11 cellular contexts compared by ENCODE assay signal in the genomic region with DNA sequence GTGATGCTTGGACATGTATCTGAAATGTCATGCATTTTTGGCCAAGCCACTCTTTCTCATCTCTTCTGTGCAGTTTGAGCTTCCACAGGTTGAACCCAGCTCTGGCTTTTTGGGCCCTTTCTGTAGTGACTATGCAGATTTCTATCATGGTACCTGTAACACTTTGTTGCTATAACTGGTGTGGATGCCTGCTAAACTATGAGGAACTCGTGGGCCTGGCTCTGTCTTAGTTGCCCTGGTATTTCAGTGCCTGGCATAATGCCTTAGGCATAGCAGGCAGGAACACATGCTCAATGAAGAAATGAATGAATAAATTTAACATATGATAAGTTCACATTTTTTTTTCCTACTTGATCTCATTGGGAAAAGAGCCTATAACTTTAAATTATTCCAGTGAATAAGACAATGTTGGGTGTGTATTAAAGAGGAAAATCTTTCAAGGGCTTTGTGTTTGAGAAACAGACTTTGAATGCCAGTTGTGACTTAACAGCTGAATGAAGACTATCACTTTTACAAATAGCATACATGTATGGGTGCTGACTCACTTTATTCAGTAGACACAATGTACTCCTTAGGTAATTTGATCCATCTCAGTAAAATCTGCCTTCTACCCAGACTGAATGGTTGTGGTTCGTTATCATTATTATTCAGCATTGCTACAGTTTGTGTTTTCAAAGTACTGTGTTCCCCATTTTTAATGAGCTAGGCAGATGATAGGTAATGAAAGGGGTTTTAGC.
DNase-seq lines count a peak whose midpoint lies in the region; ATAC-seq and TF ChIP-seq lines count a peak whose summit lies in the region.
"Had no signal": no experiment of that assay in that cellular context is flagged by ENCODE, and none has a peak within 500 bp of the region (broad histone marks: within the 10 kb centered on the region; RNA-seq: fewer than 3 reads in every experiment).

No MANE protein-coding gene starts in this region.

- in situ Hi-C loops in gastrocnemius medialis (cut with MboI; ENCODE audit: low sequenced_read_pairs in 4 of 4) = no loop called here

- TF ChIP-seq CTCF in fibroblast of mammary gland (conservative IDR thresholded peaks at IDR 0.05; ENCODE audit: control insufficient read depth, insufficient read depth, low read depth, low read length) = no peak
- no peak for TF ChIP-seq CTCF in gastrocnemius medialis (IDR thresholded peaks at IDR 0.05 in 4 of 5, conservative IDR thresholded peaks at IDR 0.05 in 1 of 5)

- intact Hi-C loops in gastrocnemius medialis (cut with DNase I; ENCODE audit: low total_unique reads) = no loop called here

- no peak overlapping the region for H3K4me3 ChIP-seq in fibroblast of mammary gland (ENCODE audit: control insufficient read depth, low read depth, low read length)
- no peak overlapping the region for H3K4me3 ChIP-seq in gastrocnemius medialis

- DNase-seq in HCEC 1CT (peak; percentile 95), fibroblast of mammary gland (ENCODE audit: low read depth) (peak; percentile 91), gastrocnemius medialis (peak; percentile 51 to 63), islet precursor cell (no peak), D341Med (ENCODE audit: low spot score) (no peak), HUDEP-2 (lab: John Stamatoyannopoulos, UW; ENCODE audit: unreplicated experiment in 76 of 76) (no peak)
- DNase-seq: activated CD4-positive, alpha-beta T cell treated with anti-CD3 and anti-CD28 coated beads, Interleukin-2, amount 50 U/mL, for 1 hour; MV-4-11; naive thymus-derived CD4-positive, alpha-beta T cell had no signal

- peaks cover 42 to 48% of the 10 kb centered on the region in 2 donors for H3K4me1 ChIP-seq in gastrocnemius medialis

- no peaks in the 10 kb centered on the region for H3K36me3 ChIP-seq in gastrocnemius medialis

- H3K27me3 ChIP-seq in gastrocnemius medialis = no peaks in the 10 kb centered on the region

- peak; percentile 97 for ATAC-seq in SK-N-SH treated with all-trans-retinoic acid at 6 μM for 48 hours
- ATAC-seq in gastrocnemius medialis = peak; percentile 92 to 96
- no peak for ATAC-seq in GM18517 (IDR thresholded peaks at IDR 0.05; ENCODE audit: unreplicated experiment)
- ATAC-seq: naive thymus-derived CD4-positive, alpha-beta T cell had no signal

- H3K9me3 ChIP-seq in gastrocnemius medialis = no peaks in the 10 kb centered on the region

- H3K27ac ChIP-seq in gastrocnemius medialis = peak overlapping the region; percentile 75 to 85 (median 82)

- no peak for TF ChIP-seq POLR2A in gastrocnemius medialis (IDR thresholded peaks at IDR 0.05)

TF ChIP-seq in SK-N-SH treated with all-trans-retinoic acid at 6 μM for 48 hours, 23 proteins besides CTCF, POLR2A, EP300 and RAD21:
- no peak for TF ChIP-seq GLIS3 (CRISPR knock-in tag; IDR thresholded peaks at IDR 0.05)
- peak; percentile 27; the same call in 1 of the 2 replicates for TF ChIP-seq ISL1 (CRISPR knock-in tag; IDR thresholded peaks at IDR 0.05)

Comparison
In these comparisons a context has a peak if more than half of its experiments do, and no peak if none do; other contexts are left out.
1. DNase-seq: peak in HCEC 1CT (single experiment), fibroblast of mammary gland (single experiment) and gastrocnemius medialis (2 of 2); none in islet precursor cell (single experiment), D341Med (single experiment) and HUDEP-2 (0 of 76).